21 cellular contexts compared by ENCODE assay signal in genomic region chr14:99003646-99004045, GRCh38.
"Had no signal": no experiment of that assay in that cellular context is flagged by ENCODE, and none has a peak within 500 bp of the region (broad histone marks: within the 10 kb centered on the region; RNA-seq: fewer than 3 reads in every experiment).

No MANE protein-coding gene starts in this region.

- DNase-seq: IMR-90, Karpas-422, KG1, MG63, NCI-H1092, NCI-H1417 treated with DMSO at 0.1 percent for 48 hours, NCI-H146, NCI-H187, NCI-H2029, NCI-H2081 treated with DMSO at 0.1 percent for 48 hours, NCI-H226, NCI-H446, NCI-H510A, NCI-H524 treated with DMSO at 0.1 percent for 48 hours, NCI-H69, NCI-H774, RPMI8226, SHP77, SK-N-SH, SW 1271 had no signal

- H3K27me3 ChIP-seq: MG63 had no signal

- H3K36me3 ChIP-seq: MG63 had no signal

- H3K4me3 ChIP-seq: MG63 had no signal

- FAIRE-seq: RCC 7860 had no signal

- H3K9ac ChIP-seq: SK-N-SH had no signal

- H3K4me2 ChIP-seq: SK-N-SH had no signal

- H3K9me3 ChIP-seq: MG63, SK-N-SH had no signal
